ENCODE assay signal across 15 cellular contexts in the genomic region with DNA sequence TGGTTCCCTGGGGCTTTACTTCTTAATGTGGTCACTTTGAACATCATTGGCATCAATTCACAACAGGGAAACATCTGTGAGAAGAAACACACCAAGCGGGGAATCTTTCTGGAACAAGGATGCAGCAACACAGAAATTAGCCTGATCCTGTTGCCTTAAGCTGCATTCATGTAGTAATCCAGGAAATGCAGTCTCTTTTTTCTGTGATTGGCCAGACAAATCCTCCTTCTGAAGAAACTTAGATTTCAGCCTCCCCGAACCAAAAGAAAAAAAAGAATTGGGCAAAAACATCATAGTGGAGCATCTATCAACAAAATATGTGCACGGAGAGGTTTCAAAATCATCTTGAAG. TPM values are rescaled to one million over a fixed set of nuclear protein-coding genes. Genes with fewer than 3 reads are reported as not detected.
DNase-seq lines count a peak whose midpoint lies in the region; ATAC-seq and TF ChIP-seq lines count a peak whose summit lies in the region.
"Had no signal": no experiment of that assay in that cellular context is flagged by ENCODE, and none has a peak within 500 bp of the region (broad histone marks: within the 10 kb centered on the region; RNA-seq: fewer than 3 reads in every experiment).

No MANE protein-coding gene starts in this region.

- peaks cover 6 to 18% of the 10 kb centered on the region in 2 donors for H3K27me3 Mint-ChIP-seq in T-cell

- ATAC-seq in T-cell (replicated peaks in 1 of 4), result no peak
- ATAC-seq in esophagus mucosa, result peak; percentile 33
- no peak for ATAC-seq in GM18511 (IDR thresholded peaks at IDR 0.05; ENCODE audit: unreplicated experiment)
- ATAC-seq: left colon had no signal

- H4K20me1 ChIP-seq in smooth muscle cell (ENCODE audit: low read depth), result no peaks in the 10 kb centered on the region

- no peaks in the 10 kb centered on the region for H3K9me3 Mint-ChIP-seq in T-cell
- H3K9me3 Mint-ChIP-seq: activated naive CD4-positive, alpha-beta T cell treated with anti-CD3 and anti-CD28 coated beads, Interleukin-2, amount 50 U/mL, for 24 hours; nephron had no signal

- H3K4me1 ChIP-seq in smooth muscle cell (ENCODE audit: low read depth), result no peaks in the 10 kb centered on the region
- H3K4me1 ChIP-seq: tibial nerve had no signal

- H3K9ac ChIP-seq in smooth muscle cell (ENCODE audit: low read depth), result no peak overlapping the region

- H3K4me3 Mint-ChIP-seq in T-cell, result no peak overlapping the region
- H3K4me3 Mint-ChIP-seq: activated naive CD4-positive, alpha-beta T cell treated with anti-CD3 and anti-CD28 coated beads, Interleukin-2, amount 50 U/mL, for 24 hours; nephron had no signal

- H3K27me3 ChIP-seq in smooth muscle cell (ENCODE audit: low read depth), result no peaks in the 10 kb centered on the region

- H3K27ac Mint-ChIP-seq in T-cell, result peak overlapping the region; percentile 82 to 93
- H3K27ac Mint-ChIP-seq: activated naive CD4-positive, alpha-beta T cell treated with anti-CD3 and anti-CD28 coated beads, Interleukin-2, amount 50 U/mL, for 24 hours had no signal

- H3K27ac ChIP-seq in smooth muscle cell (ENCODE audit: low read depth), result peak overlapping the region; percentile 93
- H3K27ac ChIP-seq: tibial nerve had no signal

- H3F3A ChIP-seq in smooth muscle cell (ENCODE audit: low read depth), result peaks cover 5% of the 10 kb centered on the region

- H3K4me2 ChIP-seq in smooth muscle cell, result peak overlapping the region; percentile 54

- CTCF ChIA-PET in T-cell (lab: Charles Lee), result no interaction called here

- peaks cover 10 to 39% (median 29%) of the 10 kb centered on the region in 3 donors for H3K4me1 Mint-ChIP-seq in T-cell
- H3K4me1 Mint-ChIP-seq: nephron had no signal

- H3K36me3 ChIP-seq in smooth muscle cell (ENCODE audit: low read depth), result no peaks in the 10 kb centered on the region
- H3K36me3 ChIP-seq: tibial nerve had no signal

- WGBS in smooth muscle cell (ENCODE audit: low lambda C conversion rate), result 63% methylated on average over 3 of the region's 3 CpGs

- H3K4me3 ChIP-seq in smooth muscle cell, result no peak overlapping the region
- H3K4me3 ChIP-seq: tibial nerve had no signal

- POLR2A ChIA-PET in T-cell (lab: Charles Lee), result interaction anchor here in 1 of 2 donors (0.7 kb wide), 1 partner anchor 406 kb away, joined by 3 read pairs; no protein-coding TSS in a partner anchor

- peak; percentile 2 for DNase-seq in NCI-H1436 treated with DMSO at 0.1 percent for 48 hours (lab: John Stamatoyannopoulos, UW)
- DNase-seq in NCI-H1436 (lab: John Stamatoyannopoulos, UW), result no peak
- DNase-seq in T-cell, result no peak
- no peak for DNase-seq in smooth muscle cell (lab: John Stamatoyannopoulos, UW; ENCODE audit: unreplicated experiment)
- no peak for DNase-seq in NCI-H1092 (lab: John Stamatoyannopoulos, UW)
- DNase-seq in hippocampal formation (lab: John Stamatoyannopoulos, UW), result no peak
- DNase-seq: 8988T, cortex of kidney, left colon, NCI-H446 treated with DMSO at 0.1 percent for 48 hours had no signal

- no peaks in the 10 kb centered on the region for H3K36me3 Mint-ChIP-seq in T-cell
- H3K36me3 Mint-ChIP-seq: activated naive CD4-positive, alpha-beta T cell treated with anti-CD3 and anti-CD28 coated beads, Interleukin-2, amount 50 U/mL, for 24 hours had no signal

- no peak for TF ChIP-seq CTCF in smooth muscle cell (IDR thresholded peaks at IDR 0.05; ENCODE audit: borderline replicate concordance, insufficient read depth, poor library complexity, severe bottlenecking)

- no peaks in the 10 kb centered on the region for H3K9me3 ChIP-seq in smooth muscle cell (replicated peaks; ENCODE audit: low read depth)
- H3K9me3 ChIP-seq: tibial nerve had no signal

- H2AFZ ChIP-seq in smooth muscle cell (ENCODE audit: low read depth), result peak overlapping the region; percentile 68

- no peaks in the 10 kb centered on the region for H3K79me2 ChIP-seq in smooth muscle cell (ENCODE audit: low read depth)

RNA-seq across cellular contexts. Expression of gene XPA, which starts 7.2 kb away (rescaled TPM):
- 10 to 100 TPM; 21.7 to 24.5 (median 23.3) TPM for total RNA-seq in T-cell
- total RNA-seq in esophagus mucosa, result 6.3 TPM
- 6.5 and 7.5 TPM in 2 replicates for total RNA-seq in smooth muscle cell
- polyA plus RNA-seq in smooth muscle cell, result 9.7 and 14.0 TPM in 2 replicates
